ENCODE assay signal across 8 cellular contexts in the genomic region with DNA sequence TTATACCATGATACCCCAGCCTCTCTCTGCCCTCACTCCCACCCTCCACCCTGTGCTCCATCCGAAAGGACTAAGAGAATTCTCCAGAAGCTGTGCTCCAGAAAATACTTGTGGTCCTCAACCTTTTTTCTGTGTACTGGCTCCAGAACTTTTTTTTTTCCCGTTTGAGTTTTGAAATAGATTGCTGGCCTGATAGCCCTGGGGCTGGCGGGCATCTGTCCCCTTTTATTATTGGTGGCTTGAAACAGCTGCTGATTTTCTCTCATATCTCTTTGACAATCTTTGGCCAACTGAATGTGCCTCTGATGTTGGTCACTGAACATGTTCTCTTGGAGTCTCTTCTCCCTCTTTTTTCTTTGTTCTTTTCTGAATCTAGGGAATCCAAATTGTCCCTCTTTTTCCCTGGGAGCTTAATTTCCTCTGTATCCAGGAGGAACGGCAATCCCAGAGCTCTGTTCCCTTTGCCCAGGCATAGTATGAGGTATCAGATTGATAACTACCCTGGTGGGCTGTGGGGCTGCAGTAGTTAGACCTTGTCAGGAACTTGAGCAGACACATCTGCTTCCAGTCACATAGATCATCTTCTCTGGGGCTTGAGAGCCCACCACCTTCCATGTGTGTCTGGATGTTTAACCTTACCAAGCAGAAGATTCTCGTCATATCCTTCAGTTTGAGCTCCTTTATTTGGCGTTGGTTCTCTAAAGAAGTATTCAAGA. TPM values are rescaled to one million over a fixed set of nuclear protein-coding genes. Genes with fewer than 3 reads are reported as not detected.
A peak's percentile ranks its signal among the peaks of the same experiment; 100 is the strongest.
DNase-seq lines count a peak whose midpoint lies in the region; ATAC-seq and TF ChIP-seq lines count a peak whose summit lies in the region.

No MANE protein-coding gene starts in this region.

- H3K9me3 ChIP-seq in Loucy (ENCODE audit: insufficient read depth, low read depth, low read length): no peaks in the 10 kb centered on the region

- peaks cover 37 to 68% (median 64%) of the 10 kb centered on the region in 4 donors for H3K4me1 Mint-ChIP-seq in naive thymus-derived CD8-positive, alpha-beta T cell

- H4K20me1 ChIP-seq in Loucy (ENCODE audit: insufficient read depth, low read length, poor library complexity, severe bottlenecking): peaks cover 4% of the 10 kb centered on the region

- no peak for TF ChIP-seq CTCF in AG09309 (IDR thresholded peaks at IDR 0.05; ENCODE audit: control insufficient read depth, insufficient read depth, low read depth, low read length, missing control alignments)
- no peak for TF ChIP-seq CTCF in Loucy (conservative IDR thresholded peaks at IDR 0.05; ENCODE audit: low read length)

- peak overlapping the region; percentile 89 to 99 (median 95) for H3K27ac Mint-ChIP-seq in naive thymus-derived CD8-positive, alpha-beta T cell

- H3K36me3 ChIP-seq in Loucy (ENCODE audit: insufficient read depth, low read length): no peaks in the 10 kb centered on the region

- H3K27ac ChIP-seq in cingulate gyrus (ENCODE audit: low read depth, low read length): peak overlapping the region; percentile 60

- DNase-seq in AG09309 (ENCODE audit: low read depth) (no peak), SKM-1 treated with dmso at 0.1 percent for 144 hours (lab: John Stamatoyannopoulos, UW; ENCODE audit: unreplicated experiment) (no peak), kidney tubule cell (ENCODE audit: low spot score) (no peak)
- DNase-seq in naive thymus-derived CD8-positive, alpha-beta T cell: no peak
- no peak for DNase-seq in stimulated activated CD8-positive, alpha-beta memory T cell treated with anti-CD3 and anti-CD28 coated beads, Interleukin-4, amount 100 ng/mL, for 48 hours

- peaks cover 4 to 30% (median 6%) of the 10 kb centered on the region in 3 donors for H3K36me3 Mint-ChIP-seq in naive thymus-derived CD8-positive, alpha-beta T cell

- no peak overlapping the region for H2AFZ ChIP-seq in Loucy (ENCODE audit: low read length)

- H3K27me3 ChIP-seq in Loucy (ENCODE audit: insufficient read depth, low read length, poor library complexity, severe bottlenecking): no peaks in the 10 kb centered on the region

- ATAC-seq in naive thymus-derived CD8-positive, alpha-beta T cell: no peak
- no peak for ATAC-seq in HG03159 (IDR thresholded peaks at IDR 0.05; ENCODE audit: unreplicated experiment)

- peak overlapping the region; percentile 89 to 99 (median 97) for H3K4me3 Mint-ChIP-seq in naive thymus-derived CD8-positive, alpha-beta T cell

- H3K79me2 ChIP-seq in Loucy (ENCODE audit: insufficient read depth, low read length): peaks cover 8% of the 10 kb centered on the region; the same call in 1 of the 2 replicates

- no peaks in the 10 kb centered on the region for H3K9me3 Mint-ChIP-seq in naive thymus-derived CD8-positive, alpha-beta T cell

- H3K9ac ChIP-seq in Loucy (ENCODE audit: low read depth, low read length, poor library complexity, severe bottlenecking): no peak overlapping the region

- H3F3A ChIP-seq in Loucy (ENCODE audit: low read depth): no peaks in the 10 kb centered on the region

- H3K4me3 ChIP-seq in AG09309 (ENCODE audit: control insufficient read depth, low read depth, low read length) (peak overlapping the region; percentile 78), Loucy (ENCODE audit: low read length, poor library complexity, severe bottlenecking) (peak overlapping the region; percentile 85)

- no peaks in the 10 kb centered on the region for H3K9me2 ChIP-seq in Loucy (replicated peaks; ENCODE audit: low read depth, low read length)

- no peaks in the 10 kb centered on the region for H3K27me3 Mint-ChIP-seq in naive thymus-derived CD8-positive, alpha-beta T cell

- POLR2A ChIA-PET in naive thymus-derived CD8-positive, alpha-beta T cell (lab: Charles Lee): interaction anchor here (0.6 to 4.4 kb wide), 11 partner anchors 11 to 124 kb away, joined by 3 to 67 read pairs (median 4); a partner anchor contains a TSS

- H3K4me1 ChIP-seq in Loucy (ENCODE audit: insufficient read depth, low read length, poor library complexity, severe bottlenecking): peaks cover 24% of the 10 kb centered on the region

- peak overlapping the region; percentile 99 for H3K4me2 ChIP-seq in Loucy (ENCODE audit: low read depth, low read length, poor library complexity, severe bottlenecking)

RNA-seq across cellular contexts. Expression of a gene that starts 1.6 kb away (rescaled TPM):
- total RNA-seq in naive thymus-derived CD8-positive, alpha-beta T cell: 10 to 100 TPM; 48.7 to 50.6 TPM
- 10 to 100 TPM in 1 of 3 donors, 1 to 10 TPM in 2; 1.9 to 14.3 (median 5.5) TPM for polyA plus RNA-seq in naive thymus-derived CD8-positive, alpha-beta T cell

RNA-seq across cellular contexts. Expression of a gene that starts 46.4 kb away (rescaled TPM):
- 100 to 1,000 TPM; 263 to 268 TPM for total RNA-seq in naive thymus-derived CD8-positive, alpha-beta T cell
- 100 to 1,000 TPM in 2 of 3 donors, 10 to 100 TPM in 1; 93.7 to 196 (median 136) TPM for polyA plus RNA-seq in naive thymus-derived CD8-positive, alpha-beta T cell
